ENCODE assay signal across 30 cellular contexts in the genomic region with DNA sequence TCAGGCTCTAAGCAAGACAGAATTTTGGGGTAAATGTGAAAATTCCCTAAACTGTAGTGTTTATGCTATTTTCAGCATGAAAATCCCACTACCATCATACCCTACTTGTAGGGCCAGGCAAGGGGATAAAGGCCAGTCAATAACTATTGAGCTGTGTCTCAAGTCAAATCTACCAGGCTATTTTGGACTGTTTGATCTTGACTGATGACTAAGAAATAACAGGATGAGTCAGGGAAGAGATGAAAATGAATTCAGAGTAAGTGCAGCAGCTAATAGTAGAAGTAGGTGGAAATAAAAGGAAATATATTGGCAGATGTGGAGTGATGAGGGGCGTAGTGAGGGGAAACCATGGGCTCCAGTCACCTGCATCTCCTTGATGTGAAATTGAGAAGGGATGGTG.
A peak's percentile ranks its signal among the peaks of the same experiment; 100 is the strongest.
DNase-seq lines count a peak whose midpoint lies in the region; ATAC-seq and TF ChIP-seq lines count a peak whose summit lies in the region.
"Had no signal": no experiment of that assay in that cellular context is flagged by ENCODE, and none has a peak within 500 bp of the region (broad histone marks: within the 10 kb centered on the region; RNA-seq: fewer than 3 reads in every experiment).

No MANE protein-coding gene starts in this region.

- no peaks in the 10 kb centered on the region for H3K9me3 Mint-ChIP-seq in MCF 10A (ENCODE audit: unreplicated experiment)
- no peaks in the 10 kb centered on the region for H3K9me3 Mint-ChIP-seq in H9
- H3K9me3 Mint-ChIP-seq: activated B cell treated with CpG ODN at 0.5 μM for 24 hours; GM23338; T-helper 2 cell treated with Interferon-gamma antibody and Interleukin-4, amounts not matched to agents 5 μg/mL and 100 μg/mL, for 36 hours had no signal

- H3K23me2 ChIP-seq in H9 (ENCODE audit: insufficient read length, low read depth, low read length, poor library complexity, severe bottlenecking): no peaks in the 10 kb centered on the region

- H3K36me3 ChIP-seq in mesenchymal stem cell (ENCODE audit: control insufficient read depth in 1 of 2, insufficient read depth in 2 of 2, low read depth in 1 of 2, low read length in 2 of 2): no peaks in the 10 kb centered on the region
- H3K36me3 ChIP-seq: gastrocnemius medialis, ovary, Peyer's patch had no signal

- peaks cover 0 to 5% of the 10 kb centered on the region in 2 experiments for H3K27me3 ChIP-seq in mesenchymal stem cell (ENCODE audit: control insufficient read depth in 1 of 2, insufficient read depth in 1 of 2, low read length in 2 of 2)
- H3K27me3 ChIP-seq in H9 (ENCODE audit: insufficient read depth, low read length): no peaks in the 10 kb centered on the region
- H3K27me3 ChIP-seq: dorsolateral prefrontal cortex, gastrocnemius medialis, ovary, Peyer's patch, testis had no signal

- H3K56ac ChIP-seq in H9 (ENCODE audit: insufficient read length, low read depth, low read length): no peak overlapping the region

- H3K4me3 Mint-ChIP-seq in MCF 10A (ENCODE audit: unreplicated experiment) (no peak overlapping the region), H9 (no peak overlapping the region)
- H3K4me3 Mint-ChIP-seq: activated B cell treated with CpG ODN at 0.5 μM for 24 hours; GM23338; naive thymus-derived CD8-positive, alpha-beta T cell; stimulated activated memory B cell treated with anti-CD40 and anti-IgM and Interleukin-4, amounts not matched to agents 10 μg/mL and 1 μg/mL and 100 μg/mL, for 72 hours; T-helper 2 cell treated with Interferon-gamma antibody and Interleukin-4, amounts not matched to agents 5 μg/mL and 100 μg/mL, for 36 hours had no signal

- H3K9me3 ChIP-seq in mesenchymal stem cell (ENCODE audit: control insufficient read depth, low read length) (no peaks in the 10 kb centered on the region), H9 (ENCODE audit: control insufficient read depth, low read depth, low read length) (no peaks in the 10 kb centered on the region)
- H3K9me3 ChIP-seq: gastrocnemius medialis, ovary, Peyer's patch, testis had no signal

- H2BK20ac ChIP-seq in H9 (ENCODE audit: low read depth, low read length, poor library complexity, severe bottlenecking): no peak overlapping the region

- H2AFZ ChIP-seq in mesenchymal stem cell (ENCODE audit: low read depth, low read length): no peak overlapping the region
- H2AFZ ChIP-seq in H9 (ENCODE audit: low read length): no peak overlapping the region
- H2AFZ ChIP-seq: GM23338 had no signal

- no peak overlapping the region for H3K27ac Mint-ChIP-seq in MCF 10A (ENCODE audit: low read depth, unreplicated experiment)
- H3K27ac Mint-ChIP-seq in H9: no peak overlapping the region
- H3K27ac Mint-ChIP-seq: activated B cell treated with CpG ODN at 0.5 μM for 24 hours; GM23338; stimulated activated memory B cell treated with anti-CD40 and anti-IgM and Interleukin-4, amounts not matched to agents 10 μg/mL and 1 μg/mL and 100 μg/mL, for 72 hours; T-helper 2 cell treated with Interferon-gamma antibody and Interleukin-4, amounts not matched to agents 5 μg/mL and 100 μg/mL, for 36 hours had no signal

- no peak overlapping the region for H4K5ac ChIP-seq in H9 (ENCODE audit: insufficient read length, low read depth, low read length)

- H3K4ac ChIP-seq in mesenchymal stem cell (ENCODE audit: low read depth in 1 of 2, low read length in 2 of 2) (no peak overlapping the region), H9 (ENCODE audit: low read depth, low read length) (no peak overlapping the region)

- H2BK12ac ChIP-seq in mesenchymal stem cell (ENCODE audit: low read length in 2 of 2) (no peak overlapping the region), H9 (ENCODE audit: insufficient read length, low read depth, low read length) (no peak overlapping the region)

- H3K79me2 ChIP-seq in H9 (ENCODE audit: insufficient read depth, low read length): no peaks in the 10 kb centered on the region

- CTCF ChIA-PET in MCF 10A (lab: Yijun Ruan, JAX): interaction anchor here (0.7 to 1.3 kb wide), 6 partner anchors 12 to 535 kb away, joined by 3 to 6 read pairs (median 4); no protein-coding TSS in a partner anchor

- H3K4me1 ChIP-seq in mesenchymal stem cell (ENCODE audit: control insufficient read depth, insufficient read depth, low read depth, low read length) (no peaks in the 10 kb centered on the region), H9 (ENCODE audit: insufficient read depth, low read length) (no peaks in the 10 kb centered on the region)
- H3K4me1 ChIP-seq: Peyer's patch, testis had no signal

- no peak overlapping the region for H2BK5ac ChIP-seq in mesenchymal stem cell (ENCODE audit: low read depth, low read length, poor library complexity, severe bottlenecking)
- H2BK5ac ChIP-seq in H9 (ENCODE audit: insufficient read length, low read length): no peak overlapping the region

- H4K20me1 ChIP-seq in H9 (ENCODE audit: control insufficient read depth, insufficient read depth, insufficient read length): no peaks in the 10 kb centered on the region

- H2BK120ac ChIP-seq in mesenchymal stem cell (ENCODE audit: low read depth, low read length): no peak overlapping the region
- no peak overlapping the region for H2BK120ac ChIP-seq in H9 (ENCODE audit: low read depth, low read length, poor library complexity, severe bottlenecking)

- H3K4me3 ChIP-seq in mesenchymal stem cell (ENCODE audit: insufficient read depth in 1 of 2, low read depth in 1 of 2, low read length in 2 of 2): no peak overlapping the region
- H3K4me3 ChIP-seq: dorsolateral prefrontal cortex, gastrocnemius medialis, GM23338, ovary, Peyer's patch, SK-N-MC, testis had no signal

- intact Hi-C loops in MCF 10A (cut with micrococcal nuclease): loop anchor here (5.0 kb wide), 1 partner anchor 538 kb away; no protein-coding TSS in a partner anchor

- H3K18ac ChIP-seq in mesenchymal stem cell (ENCODE audit: low read depth in 1 of 2, low read length in 2 of 2) (no peak overlapping the region), H9 (ENCODE audit: insufficient read length, low read depth, low read length) (no peak overlapping the region)

- no peaks in the 10 kb centered on the region for H3K36me3 Mint-ChIP-seq in MCF 10A (ENCODE audit: insufficient read depth, unreplicated experiment)
- no peaks in the 10 kb centered on the region; a peak in 1 of 7 replicates for H3K36me3 Mint-ChIP-seq in H9 (ENCODE audit: insufficient read depth in 1 of 3, low read depth in 3 of 3)
- H3K36me3 Mint-ChIP-seq: naive thymus-derived CD8-positive, alpha-beta T cell; stimulated activated memory B cell treated with anti-CD40 and anti-IgM and Interleukin-4, amounts not matched to agents 10 μg/mL and 1 μg/mL and 100 μg/mL, for 72 hours had no signal

- H2BK15ac ChIP-seq in mesenchymal stem cell (ENCODE audit: low read depth, poor library complexity, severe bottlenecking): no peak overlapping the region
- H2BK15ac ChIP-seq in H9 (ENCODE audit: low read depth, low read length): no peak overlapping the region

- DNase-seq in AG20443 (ENCODE audit: low spot score): peak; percentile 36
- peak; percentile 52 for DNase-seq in HT1080 (ENCODE audit: low read depth)
- DNase-seq in MCF 10A (ENCODE audit: unreplicated experiment): peak; percentile 23
- no peak for DNase-seq in mesenchymal stem cell
- DNase-seq in H9: no peak
- no peak for DNase-seq in SIG-M5 (lab: John Stamatoyannopoulos, UW)
- DNase-seq in HK-2 (ENCODE audit: unreplicated experiment): no peak
- DNase-seq: activated B cell treated with CpG ODN at 0.5 μM for 24 hours; activated CD4-positive, alpha-beta T cell treated with anti-CD3 and anti-CD28 coated beads, Interleukin-2, amount 50 U/mL, for 48 hours; activated gamma-delta T cell; amniotic stem cell; dorsolateral prefrontal cortex; gastrocnemius medialis; hypothalamus; Karpas-422; naive thymus-derived CD8-positive, alpha-beta T cell; NCI-H1105; NCI-H2081; NCI-H510A; NK-92 treated with Interleukin-12 subunit alpha and Interleukin-12 subunit beta, amount 100 ng/mL, for 24 hours; ovary; Peyer's patch; stimulated activated CD4-positive, alpha-beta T cell treated with anti-CD3 and anti-CD28 coated beads, Interleukin-1b, Interleukin-23, amount 100 ng/mL, for 48 hours; testis had no signal

- no peak overlapping the region for H3K4me2 ChIP-seq in mesenchymal stem cell (ENCODE audit: low read length, poor library complexity, severe bottlenecking)
- H3K4me2 ChIP-seq in H9 (ENCODE audit: insufficient read depth, insufficient read length, low read length): no peak overlapping the region
- H3K4me2 ChIP-seq: GM23338 had no signal

- H3K27me3 Mint-ChIP-seq in MCF 10A (ENCODE audit: insufficient read depth, unreplicated experiment) (peaks cover 9% of the 10 kb centered on the region), H9 (ENCODE audit: low read depth) (peaks cover 29% of the 10 kb centered on the region)
- H3K27me3 Mint-ChIP-seq: stimulated activated memory B cell treated with anti-CD40 and anti-IgM and Interleukin-4, amounts not matched to agents 10 μg/mL and 1 μg/mL and 100 μg/mL, for 72 hours had no signal

- no peak overlapping the region for H3K27ac ChIP-seq in mesenchymal stem cell (ENCODE audit: low read length, poor library complexity, severe bottlenecking)
- no peak overlapping the region for H3K27ac ChIP-seq in H9 (ENCODE audit: insufficient read length, low read depth, low read length)
- H3K27ac ChIP-seq: epithelial cell of prostate, Peyer's patch, SK-N-MC had no signal

- no peak for TF ChIP-seq CTCF in MCF 10A (IDR thresholded peaks at IDR 0.05; ENCODE audit: unreplicated experiment)
- no peak for TF ChIP-seq CTCF in H9 (conservative IDR thresholded peaks at IDR 0.05)

- H3K14ac ChIP-seq in mesenchymal stem cell (ENCODE audit: low read length in 2 of 2): no peak overlapping the region
- H3K14ac ChIP-seq in H9 (ENCODE audit: insufficient read depth, low read length): no peak overlapping the region

- H3T11ph ChIP-seq in H9 (ENCODE audit: low read length): no peak overlapping the region

- H4K8ac ChIP-seq in mesenchymal stem cell (ENCODE audit: low read length) (no peak overlapping the region), H9 (replicated peaks; ENCODE audit: insufficient read length, low read depth, low read length) (no peak overlapping the region)

- no TSS peak for BruUV-seq in MCF 10A (replicated peaks; lab: Mats Ljungman, UMichigan)

- H3K79me1 ChIP-seq in mesenchymal stem cell (replicated peaks; ENCODE audit: low read length, poor library complexity, severe bottlenecking): no peaks in the 10 kb centered on the region
- no peaks in the 10 kb centered on the region for H3K79me1 ChIP-seq in H9 (ENCODE audit: insufficient read depth, low read depth, low read length, poor library complexity, severe bottlenecking)

- H2AK5ac ChIP-seq in mesenchymal stem cell (ENCODE audit: low read length, severe bottlenecking) (no peak overlapping the region), H9 (ENCODE audit: insufficient read length, low read length) (no peak overlapping the region)

- peak overlapping the region; percentile 85 for H3K9ac ChIP-seq in mesenchymal stem cell (ENCODE audit: low read length)
- no peak overlapping the region for H3K9ac ChIP-seq in H9 (ENCODE audit: extremely low read depth, insufficient read length, low read length)

- no peak for ATAC-seq in GM21528 (IDR thresholded peaks at IDR 0.05; ENCODE audit: low FRiP score, unreplicated experiment)
- ATAC-seq: GM23338; naive thymus-derived CD8-positive, alpha-beta T cell; stimulated activated memory B cell treated with anti-CD40 and anti-IgM and Interleukin-4, amounts not matched to agents 10 μg/mL and 1 μg/mL and 100 μg/mL, for 72 hours had no signal

- H4K91ac ChIP-seq in mesenchymal stem cell (ENCODE audit: low read length) (no peak overlapping the region), H9 (ENCODE audit: insufficient read length, low read depth, low read length) (no peak overlapping the region)

- 67% methylated on average over 1 of the region's 1 CpG for WGBS in mesenchymal stem cell
- no CpG with 5 or more reads among the region's 1 CpG for WGBS in H9 (ENCODE audit: extremely low coverage, insufficient read length, low lambda C conversion rate)

- no peak overlapping the region for H3K23ac ChIP-seq in mesenchymal stem cell (ENCODE audit: low read length in 2 of 2)
- H3K23ac ChIP-seq in H9 (ENCODE audit: insufficient read length, low read depth, low read length): no peak overlapping the region

- POLR2A ChIA-PET in MCF 10A (lab: Yijun Ruan, JAX): no interaction called here

- peaks cover 6% of the 10 kb centered on the region for H3K4me1 Mint-ChIP-seq in MCF 10A (ENCODE audit: insufficient read depth, unreplicated experiment)
- H3K4me1 Mint-ChIP-seq in H9: no peaks in the 10 kb centered on the region
- H3K4me1 Mint-ChIP-seq: activated B cell treated with CpG ODN at 0.5 μM for 24 hours; GM23338; naive thymus-derived CD8-positive, alpha-beta T cell; stimulated activated memory B cell treated with anti-CD40 and anti-IgM and Interleukin-4, amounts not matched to agents 10 μg/mL and 1 μg/mL and 100 μg/mL, for 72 hours had no signal

Comparison
In these comparisons a context has a peak if more than half of its experiments do, and no peak if none do; other contexts are left out.
1. DNase-seq: peak in AG20443 (single experiment), HT1080 (single experiment) and MCF 10A (single experiment); none in mesenchymal stem cell (single experiment), H9 (single experiment), SIG-M5 (single experiment) and HK-2 (single experiment).